In genomic region chr3:16112910-16113504, GRCh38 we compare ENCODE assay signal across 15 cellular contexts.
DNase-seq lines count a peak whose midpoint lies in the region; ATAC-seq and TF ChIP-seq lines count a peak whose summit lies in the region.
"Had no signal": no experiment of that assay in that cellular context is flagged by ENCODE, and none has a peak within 500 bp of the region (broad histone marks: within the 10 kb centered on the region; RNA-seq: fewer than 3 reads in every experiment).

No MANE protein-coding gene starts in this region.

- TF ChIP-seq POLR2A in lower leg skin (IDR thresholded peaks at IDR 0.05) = no peak

- H3K4me3 ChIP-seq in stomach smooth muscle (ENCODE audit: low read length in 2 of 2) = no peak overlapping the region
- H3K4me3 ChIP-seq in CD8-positive, alpha-beta memory T cell (ENCODE audit: low read length) = no peak overlapping the region
- no peak overlapping the region for H3K4me3 ChIP-seq in lower leg skin (ENCODE audit: low read depth, poor library complexity, severe bottlenecking)
- H3K4me3 ChIP-seq: adrenal gland, prostate gland, SJSA1 had no signal

- ATAC-seq in Right ventricle myocardium superior (ENCODE audit: poor library complexity) = peak; percentile 50
- ATAC-seq: WTC11 had no signal

- no peak overlapping the region for H3K9ac ChIP-seq in stomach smooth muscle (ENCODE audit: low read length in 2 of 2)

- H3K27ac Mint-ChIP-seq in HFFc6 = peak overlapping the region; percentile 89
- no peak overlapping the region for H3K27ac Mint-ChIP-seq in CD8-positive, alpha-beta memory T cell
- H3K27ac Mint-ChIP-seq: CD4-positive, alpha-beta memory T cell; WTC11 had no signal

- POLR2A ChIA-PET in CD8-positive, alpha-beta memory T cell (lab: Charles Lee) = no interaction called here

- H3K27me3 ChIP-seq in stomach smooth muscle (ENCODE audit: control insufficient read depth in 1 of 2, insufficient read depth in 2 of 2, low read length in 2 of 2) = no peaks in the 10 kb centered on the region
- H3K27me3 ChIP-seq in CD8-positive, alpha-beta memory T cell (ENCODE audit: insufficient read depth, low read length, poor library complexity, severe bottlenecking) = no peaks in the 10 kb centered on the region
- H3K27me3 ChIP-seq: adrenal gland, SJSA1 had no signal

- H3K9me3 Mint-ChIP-seq in HFFc6 = peaks cover 5% of the 10 kb centered on the region; the same call in 1 of the 2 replicates
- H3K9me3 Mint-ChIP-seq in CD8-positive, alpha-beta memory T cell = peaks cover 0 to 2% (median 0%) of the 10 kb centered on the region in 5 donors

- DNase-seq in HFFc6 (peak; percentile 66), astrocyte of the hippocampus (ENCODE audit: low read depth, low spot score) (peak; percentile 62), Right ventricle myocardium superior (no peak), lower leg skin (ENCODE audit: low spot score in 2 of 2) (no peak)
- DNase-seq in CD8-positive, alpha-beta memory T cell = no peak
- no peak for DNase-seq in stimulated activated CD4-positive, alpha-beta T cell treated with anti-CD3 and anti-CD28 coated beads, Interleukin-15, amount 100 ng/mL, for 24 hours
- DNase-seq in activated naive CD4-positive, alpha-beta T cell treated with anti-CD3 and anti-CD28 coated beads, Interleukin-2, amount 50 U/mL, for 16 hours = no peak
- DNase-seq: activated CD8-positive, alpha-beta memory T cell treated with anti-CD3 and anti-CD28 coated beads, Interleukin-2, amount 50 U/mL, for 4 hours; CD4-positive, alpha-beta memory T cell; NCI-H187 had no signal

- no peaks in the 10 kb centered on the region for H3K27me3 Mint-ChIP-seq in HFFc6 (ENCODE audit: insufficient read depth)
- peaks cover 0 to 4% of the 10 kb centered on the region in 2 donors for H3K27me3 Mint-ChIP-seq in CD8-positive, alpha-beta memory T cell
- H3K27me3 Mint-ChIP-seq: CD4-positive, alpha-beta memory T cell had no signal

- CTCF ChIA-PET in CD8-positive, alpha-beta memory T cell (lab: Charles Lee) = no interaction called here

- intact Hi-C loops in Right ventricle myocardium superior (cut with DNase I) (no loop called here), lower leg skin (cut with DNase I; ENCODE audit: low total_unique reads) (no loop called here)

- H3K36me3 Mint-ChIP-seq in HFFc6 (ENCODE audit: low read depth) = peaks cover 13% of the 10 kb centered on the region; the same call in 1 of the 2 replicates
- H3K36me3 Mint-ChIP-seq in CD8-positive, alpha-beta memory T cell = peaks cover 0 to 1% (median 0%) of the 10 kb centered on the region in 3 donors
- H3K36me3 Mint-ChIP-seq: CD4-positive, alpha-beta memory T cell; WTC11 had no signal

- 45 to 60% methylated on average over 1 of the region's 1 CpG for WGBS in lower leg skin, 2 donors

- no peaks in the 10 kb centered on the region for H3K4me1 ChIP-seq in stomach smooth muscle (ENCODE audit: control insufficient read depth, insufficient read depth, low read length)
- H3K4me1 ChIP-seq in CD8-positive, alpha-beta memory T cell (ENCODE audit: insufficient read depth, low read length) = no peaks in the 10 kb centered on the region
- H3K4me1 ChIP-seq: prostate gland had no signal

- TF ChIP-seq CTCF in HFFc6 (IDR thresholded peaks at IDR 0.05) (no peak), lower leg skin (IDR thresholded peaks at IDR 0.05) (no peak)

- no peaks in the 10 kb centered on the region for H3K9me3 ChIP-seq in stomach smooth muscle (ENCODE audit: control insufficient read depth in 2 of 2, low read length in 2 of 2)
- no peaks in the 10 kb centered on the region for H3K9me3 ChIP-seq in CD8-positive, alpha-beta memory T cell (ENCODE audit: low read length)
- H3K9me3 ChIP-seq: adrenal gland, prostate gland had no signal

- no peaks in the 10 kb centered on the region for H3K36me3 ChIP-seq in stomach smooth muscle (ENCODE audit: control insufficient read depth in 2 of 2, insufficient read depth in 2 of 2, low read length in 2 of 2)
- no peaks in the 10 kb centered on the region for H3K36me3 ChIP-seq in CD8-positive, alpha-beta memory T cell (ENCODE audit: insufficient read depth, low read length)
- H3K36me3 ChIP-seq: adrenal gland, prostate gland, SJSA1 had no signal

- peak overlapping the region; percentile 24 for H3K27ac ChIP-seq in stomach smooth muscle (ENCODE audit: low read length)
- H3K27ac ChIP-seq in CD8-positive, alpha-beta memory T cell (ENCODE audit: low read depth, low read length) = no peak overlapping the region
- H3K27ac ChIP-seq: prostate gland, SJSA1 had no signal

- peaks cover 42% of the 10 kb centered on the region for H3K4me1 Mint-ChIP-seq in HFFc6 (ENCODE audit: low read depth)
- no peaks in the 10 kb centered on the region for H3K4me1 Mint-ChIP-seq in CD8-positive, alpha-beta memory T cell
- H3K4me1 Mint-ChIP-seq: CD4-positive, alpha-beta memory T cell; WTC11 had no signal

- peak overlapping the region; percentile 27; the same call in 1 of the 2 replicates for H3K4me3 Mint-ChIP-seq in HFFc6
- no peak overlapping the region for H3K4me3 Mint-ChIP-seq in CD8-positive, alpha-beta memory T cell
- H3K4me3 Mint-ChIP-seq: CD4-positive, alpha-beta memory T cell; WTC11 had no signal

Comparison
In these comparisons a context has a peak if more than half of its experiments do, and no peak if none do; other contexts are left out.
1. DNase-seq: peak in HFFc6 (single experiment) and astrocyte of the hippocampus (single experiment); none in Right ventricle myocardium superior (single experiment), CD8-positive, alpha-beta memory T cell (0 of 5), stimulated activated CD4-positive, alpha-beta T cell treated with anti-CD3 and anti-CD28 coated beads, Interleukin-15, amount 100 ng/mL, for 24 hours (single experiment), lower leg skin (0 of 2) and activated naive CD4-positive, alpha-beta T cell treated with anti-CD3 and anti-CD28 coated beads, Interleukin-2, amount 50 U/mL, for 16 hours (single experiment).